23 cellular contexts compared by ENCODE assay signal in genomic region chr17:33220031-33220430, GRCh38.
"Had no signal": no experiment of that assay in that cellular context is flagged by ENCODE, and none has a peak within 500 bp of the region (broad histone marks: within the 10 kb centered on the region; RNA-seq: fewer than 3 reads in every experiment).

No MANE protein-coding gene starts in this region.

- H3K4me1 ChIP-seq: left lung, lower lobe of right lung, right atrium auricular region, spleen, upper lobe of right lung had no signal

- H3K36me3 ChIP-seq: left lung, lower lobe of right lung, ovary, right atrium auricular region, right lobe of liver, spleen, suprapubic skin, thoracic aorta, tibial artery, upper lobe of right lung had no signal

- H3K27ac ChIP-seq: left lung, lower lobe of right lung, ovary, right atrium auricular region, right lobe of liver, spleen, suprapubic skin, upper lobe of right lung had no signal

- H3K27me3 ChIP-seq: ovary, right atrium auricular region, right lobe of liver, tibial artery had no signal

- H3K4me3 ChIP-seq: left lung, lower lobe of right lung, ovary, right atrium auricular region, right lobe of liver, skin epidermis, spleen, suprapubic skin, thoracic aorta, tibial artery, upper lobe of right lung had no signal

- ATAC-seq: left colon; left lung; lower lobe of right lung; naive thymus-derived CD4-positive, alpha-beta T cell; natural killer cell treated with Interleukin-12 subunit alpha and Interleukin-12 subunit beta and Interleukin-15 and Interleukin-18, amount 100 ng/mL, for 72 hours; right lobe of liver; stimulated activated effector memory CD8-positive, alpha-beta T cell treated with anti-CD3 and anti-CD28 coated beads, Interleukin-12 subunit alpha, Interleukin-12 subunit beta, amount 100 ng/mL, for 72 hours; upper lobe of right lung had no signal

- H3K9me3 ChIP-seq: left lung, lower lobe of right lung, ovary, right atrium auricular region, right lobe of liver, spleen, suprapubic skin, thoracic aorta, tibial artery, upper lobe of right lung had no signal

- DNase-seq: hypothalamus; immature natural killer cell; kidney; left colon; left lung; lower lobe of right lung; mammary epithelial cell; mesenchymal stem cell; naive thymus-derived CD4-positive, alpha-beta T cell; ovary; right lobe of liver; spleen; stimulated activated CD4-positive, alpha-beta T cell treated with anti-CD3 and anti-CD28 coated beads, Interleukin-4, amount 100 ng/mL, for 24 hours; stimulated activated naive CD4-positive, alpha-beta T cell; tibial artery; trophoblast cell; upper lobe of right lung had no signal
